In genomic region chr5:180069589-180070247, GRCh38 we compare ENCODE assay signal across 8 cellular contexts. TPM values are rescaled to one million over a fixed set of nuclear protein-coding genes. Genes with fewer than 3 reads are reported as not detected.
A peak's percentile ranks its signal among the peaks of the same experiment; 100 is the strongest.
DNase-seq lines count a peak whose midpoint lies in the region; ATAC-seq and TF ChIP-seq lines count a peak whose summit lies in the region.

No MANE protein-coding gene starts in this region.

- peaks cover 22% of the 10 kb centered on the region for H3K9me3 Mint-ChIP-seq in GM23338

- H2BK12ac ChIP-seq in neuronal stem cell (ENCODE audit: low read length): no peak overlapping the region

- peak overlapping the region; percentile 87 for H3K4me3 Mint-ChIP-seq in GM23338

- no peak overlapping the region for H3K14ac ChIP-seq in neuronal stem cell (ENCODE audit: low read length)

- H2BK5ac ChIP-seq in neuronal stem cell (ENCODE audit: low read length): no peak overlapping the region

- no peak overlapping the region for H3K27ac Mint-ChIP-seq in GM23338

- no peak overlapping the region for H3K4ac ChIP-seq in neuronal stem cell (ENCODE audit: low read length)

- H3K79me1 ChIP-seq in neuronal stem cell (ENCODE audit: low read depth, low read length): peaks cover 2% of the 10 kb centered on the region

- H2AK5ac ChIP-seq in neuronal stem cell (ENCODE audit: low read depth, low read length): no peak overlapping the region

- no peaks in the 10 kb centered on the region for H3K9me3 ChIP-seq in esophagus squamous epithelium
- peaks cover 8 to 23% of the 10 kb centered on the region in 2 donors for H3K9me3 ChIP-seq in neuronal stem cell (replicated peaks in 1 of 2; ENCODE audit: control insufficient read depth in 2 of 2, insufficient read depth in 1 of 2, low read depth in 1 of 2, low read length in 2 of 2)
- no peaks in the 10 kb centered on the region for H3K9me3 ChIP-seq in effector memory CD4-positive, alpha-beta T cell (ENCODE audit: control insufficient read depth, low read length)

- peaks cover 35% of the 10 kb centered on the region for H3K27me3 ChIP-seq in GM23338 (ENCODE audit: insufficient read depth)
- H3K27me3 ChIP-seq in esophagus squamous epithelium: no peaks in the 10 kb centered on the region
- H3K27me3 ChIP-seq in neuronal stem cell (ENCODE audit: control insufficient read depth in 3 of 3, insufficient read depth in 3 of 3, low read depth in 1 of 3, low read length in 3 of 3): peaks cover 0 to 5% (median 2%) of the 10 kb centered on the region in 3 experiments
- no peaks in the 10 kb centered on the region for H3K27me3 ChIP-seq in effector memory CD4-positive, alpha-beta T cell (replicated peaks; ENCODE audit: control insufficient read depth, insufficient read depth, low read length, poor library complexity, severe bottlenecking)

- no peaks in the 10 kb centered on the region for H3K9me2 ChIP-seq in GM23338 (ENCODE audit: insufficient read depth)

- 61 to 70% methylated on average over 8 to 9 of the region's 9 CpGs for WGBS in esophagus squamous epithelium, 2 donors
- WGBS in neuronal stem cell (ENCODE audit: extremely low coverage in 2 of 2, insufficient read length in 2 of 2, insufficient replicate concordance in 1 of 2), 2 donors: no CpG with 5 or more reads among the region's 9 CpGs

- H3K23ac ChIP-seq in neuronal stem cell (ENCODE audit: low read depth, low read length, poor library complexity): no peak overlapping the region

- H3K4me3 ChIP-seq in GM23338 (peak overlapping the region; percentile 91), esophagus squamous epithelium (peak overlapping the region in 3 of 4 donors; percentile 68 to 95 (median 90)), neuronal stem cell (ENCODE audit: low read length in 2 of 2) (peak overlapping the region; percentile 68 to 94)
- no peak overlapping the region for H3K4me3 ChIP-seq in effector memory CD4-positive, alpha-beta T cell (ENCODE audit: insufficient read depth, low read depth, low read length, poor library complexity, severe bottlenecking)

- no peak overlapping the region for H4K8ac ChIP-seq in neuronal stem cell (ENCODE audit: low read depth, low read length)

- H3F3A ChIP-seq in GM23338 (replicated peaks; ENCODE audit: low read depth): no peaks in the 10 kb centered on the region

- peak overlapping the region; percentile 71 for H3K9ac ChIP-seq in neuronal stem cell (ENCODE audit: low read depth, low read length, poor library complexity)

- H3K27me3 Mint-ChIP-seq in GM23338 (ENCODE audit: insufficient read depth, low read depth, poor library complexity): peaks cover 28% of the 10 kb centered on the region

- H3K4me1 ChIP-seq in GM23338 (ENCODE audit: insufficient read depth) (peaks cover 36% of the 10 kb centered on the region), esophagus squamous epithelium (peaks cover 0 to 44% (median 7%) of the 10 kb centered on the region in 3 donors), neuronal stem cell (ENCODE audit: control insufficient read depth in 2 of 2, insufficient read depth in 1 of 2, low read depth in 1 of 2, low read length in 2 of 2) (peaks cover 2 to 6% of the 10 kb centered on the region in 2 donors)
- H3K4me1 ChIP-seq in effector memory CD4-positive, alpha-beta T cell (ENCODE audit: control insufficient read depth, insufficient read depth, low read length, poor library complexity, severe bottlenecking): peaks cover 18% of the 10 kb centered on the region

- DNase-seq in GM23338 (ENCODE audit: low spot score) (no peak), SIG-M5 treated with dmso at 0.1 percent for 504 hours (lab: John Stamatoyannopoulos, UW; ENCODE audit: unreplicated experiment) (peak; percentile 99), esophagus squamous epithelium (lab: John Stamatoyannopoulos, UW) (no peak), neuronal stem cell (ENCODE audit: low spot score) (no peak)
- no peak for DNase-seq in effector CD8-positive, alpha-beta T cell (lab: John Stamatoyannopoulos, UW)
- DNase-seq in activated effector memory CD4-positive, alpha-beta T cell treated with Interleukin-2 at 50 U/mL for 16 hours: no peak
- no peak for DNase-seq in effector memory CD4-positive, alpha-beta T cell

- intact Hi-C loops in esophagus squamous epithelium (cut with DNase I): no loop called here

- no peak overlapping the region for H2BK15ac ChIP-seq in neuronal stem cell (ENCODE audit: low read length)

- H2AFZ ChIP-seq in GM23338 (no peak overlapping the region), neuronal stem cell (ENCODE audit: low read length) (no peak overlapping the region)

- H3K4me2 ChIP-seq in GM23338 (peak overlapping the region; percentile 85), neuronal stem cell (ENCODE audit: insufficient read depth, low read length, poor library complexity, severe bottlenecking) (peak overlapping the region; percentile 66)

- no peak overlapping the region for H4K91ac ChIP-seq in neuronal stem cell (ENCODE audit: low read depth, low read length, poor library complexity)

- peaks cover 27% of the 10 kb centered on the region for H4K20me1 ChIP-seq in GM23338 (replicated peaks; ENCODE audit: insufficient read depth)

- no peak overlapping the region for H2BK120ac ChIP-seq in neuronal stem cell (ENCODE audit: low read depth, low read length)

- H3K79me2 ChIP-seq in GM23338 (replicated peaks; ENCODE audit: insufficient read depth): peaks cover 65% of the 10 kb centered on the region

- H3K36me3 ChIP-seq in GM23338 (ENCODE audit: insufficient read depth): no peaks in the 10 kb centered on the region
- no peaks in the 10 kb centered on the region for H3K36me3 ChIP-seq in esophagus squamous epithelium
- peaks cover 2 to 20% of the 10 kb centered on the region in 2 donors for H3K36me3 ChIP-seq in neuronal stem cell (replicated peaks in 1 of 2; ENCODE audit: control insufficient read depth in 2 of 2, insufficient read depth in 2 of 2, low read length in 2 of 2)
- H3K36me3 ChIP-seq in effector memory CD4-positive, alpha-beta T cell (ENCODE audit: control insufficient read depth, insufficient read depth, low read length): no peaks in the 10 kb centered on the region

- peaks cover 23% of the 10 kb centered on the region for H3K36me3 Mint-ChIP-seq in GM23338 (ENCODE audit: low read depth)

- H3K18ac ChIP-seq in neuronal stem cell (ENCODE audit: low read length): peak overlapping the region; percentile 30

- TF ChIP-seq CTCF in GM23338 (conservative IDR thresholded peaks at IDR 0.05; ENCODE audit: low read depth in 2 of 2) (no peak), esophagus squamous epithelium (IDR thresholded peaks at IDR 0.05) (no peak)

- no peak for TF ChIP-seq POLR2A in esophagus squamous epithelium (IDR thresholded peaks at IDR 0.05)

- peaks cover 30% of the 10 kb centered on the region for H3K4me1 Mint-ChIP-seq in GM23338

- ATAC-seq in GM23338: peak; percentile 8
- no peak for ATAC-seq in HG03469 (IDR thresholded peaks at IDR 0.05; ENCODE audit: unreplicated experiment)

- H3K27ac ChIP-seq in GM23338 (ENCODE audit: low read depth) (no peak overlapping the region), esophagus squamous epithelium (peak overlapping the region in 3 of 4 donors; percentile 39 to 98 (median 96)), neuronal stem cell (replicated peaks; ENCODE audit: low read length) (peak overlapping the region; percentile 21)
- no peak overlapping the region for H3K27ac ChIP-seq in effector memory CD4-positive, alpha-beta T cell (ENCODE audit: insufficient read depth, low read length, poor library complexity, severe bottlenecking)

TF ChIP-seq in GM23338, 12 proteins besides CTCF, POLR2A, EP300 and RAD21:
- no peak for TF ChIP-seq NANOG (IDR thresholded peaks at IDR 0.05; ENCODE audit: borderline replicate concordance)
- no peak for TF ChIP-seq ZNF331 (CRISPR knock-in tag; IDR thresholded peaks at IDR 0.05; ENCODE audit: low read depth)

RNA-seq across cellular contexts. Expression of gene RNF130, which starts 1.8 kb away (rescaled TPM):
- total RNA-seq in GM23338 (2014; rRNA removed; shearing (Covaris generic)): 65.1 and 97.3 TPM in 2 replicates
- 55.1 and 60.1 TPM in 2 replicates for polyA plus RNA-seq in GM23338 (2016; fragmentation: Nextera tagmentation; extraction: Ambion mirVana)
- 10 to 100 TPM in 3 of 4 donors, 1 to 10 TPM in 1; 9.1 to 54.6 (median 19.1) TPM for total RNA-seq in esophagus squamous epithelium
- 190 TPM for polyA plus RNA-seq in neuronal stem cell (2013, experiment 1 of 2)
- polyA plus RNA-seq in neuronal stem cell (2013, experiment 2 of 2): 194 TPM

Comparison
In these comparisons a context has a peak if more than half of its experiments do, and no peak if none do; other contexts are left out.
1. H3K27ac ChIP-seq: peak in esophagus squamous epithelium (3 of 4) and neuronal stem cell (single experiment); none in GM23338 (single experiment) and effector memory CD4-positive, alpha-beta T cell (single experiment).